In genomic region chr1:229132106-229132443, GRCh38 we compare ENCODE assay signal across 24 cellular contexts.
DNase-seq lines count a peak whose midpoint lies in the region; ATAC-seq and TF ChIP-seq lines count a peak whose summit lies in the region.
"Had no signal": no experiment of that assay in that cellular context is flagged by ENCODE, and none has a peak within 500 bp of the region (broad histone marks: within the 10 kb centered on the region; RNA-seq: fewer than 3 reads in every experiment).

No MANE protein-coding gene starts in this region.

- H2AFZ ChIP-seq in hepatocyte: no peak overlapping the region

- no peak for ATAC-seq in CD4-positive, CD25-positive, alpha-beta regulatory T cell (ENCODE audit: low read depth in 2 of 2)
- no peak for ATAC-seq in T-cell (replicated peaks in 1 of 4)
- ATAC-seq: HCT116, right cardiac atrium, SK-N-SH treated with all-trans-retinoic acid at 6 μM for 48 hours had no signal

- H3K9me3 Mint-ChIP-seq in CD4-positive, CD25-positive, alpha-beta regulatory T cell: peaks cover 2 to 20% (median 6%) of the 10 kb centered on the region in 7 donors
- H3K9me3 Mint-ChIP-seq in T-cell (peaks cover 7 to 12% (median 9%) of the 10 kb centered on the region in 3 donors), osteocyte (ENCODE audit: unreplicated experiment) (no peaks in the 10 kb centered on the region)

- TF ChIP-seq POLR2A in prostate gland (IDR thresholded peaks at IDR 0.05): no peak

- TF ChIP-seq CTCF in hepatocyte (IDR thresholded peaks at IDR 0.05; ENCODE audit: poor library complexity) (no peak), prostate gland (IDR thresholded peaks at IDR 0.05) (no peak), A673 (conservative IDR thresholded peaks at IDR 0.05; ENCODE audit: low read depth, low read length) (no peak), osteocyte (IDR thresholded peaks at IDR 0.05) (no peak)

- H3K4me1 Mint-ChIP-seq in CD4-positive, CD25-positive, alpha-beta regulatory T cell: peaks cover 5 to 51% (median 21%) of the 10 kb centered on the region in 4 donors
- H3K4me1 Mint-ChIP-seq in T-cell (peaks cover 60 to 64% (median 61%) of the 10 kb centered on the region in 3 donors), osteocyte (ENCODE audit: unreplicated experiment) (peaks cover 7% of the 10 kb centered on the region)

- no peaks in the 10 kb centered on the region for H3K27me3 ChIP-seq in CD4-positive, CD25-positive, alpha-beta regulatory T cell (ENCODE audit: control insufficient read depth, insufficient read depth, low read length)
- H3K27me3 ChIP-seq in hepatocyte: no peaks in the 10 kb centered on the region
- no peaks in the 10 kb centered on the region for H3K27me3 ChIP-seq in prostate gland (replicated peaks; ENCODE audit: insufficient read depth)
- no peaks in the 10 kb centered on the region for H3K27me3 ChIP-seq in A673 (replicated peaks; ENCODE audit: insufficient read depth, low read depth, low read length, poor library complexity)

- H3K36me3 Mint-ChIP-seq in CD4-positive, CD25-positive, alpha-beta regulatory T cell: peaks cover 8% of the 10 kb centered on the region
- H3K36me3 Mint-ChIP-seq in T-cell (peaks cover 6% of the 10 kb centered on the region), osteocyte (ENCODE audit: unreplicated experiment) (no peaks in the 10 kb centered on the region)

- no peaks in the 10 kb centered on the region for H3K36me3 ChIP-seq in CD4-positive, CD25-positive, alpha-beta regulatory T cell (ENCODE audit: control insufficient read depth, insufficient read depth, low read length)
- H3K36me3 ChIP-seq in hepatocyte (replicated peaks; ENCODE audit: insufficient read depth, low read depth): no peaks in the 10 kb centered on the region
- H3K36me3 ChIP-seq in prostate gland: no peaks in the 10 kb centered on the region
- H3K36me3 ChIP-seq in A673 (ENCODE audit: insufficient read depth, low read length, poor library complexity, severe bottlenecking): no peaks in the 10 kb centered on the region

- no peaks in the 10 kb centered on the region for H3K79me2 ChIP-seq in hepatocyte

- POLR2A ChIA-PET in T-cell (lab: Charles Lee) (no interaction called here), A673 (lab: Charles Lee; ENCODE audit: low non-redundant PET) (no interaction called here)

- WGBS in hepatocyte (ENCODE audit: low lambda C conversion rate, missing lambda C conversion rate): 90% methylated on average over 1 of the region's 1 CpG
- 96% methylated on average over 1 of the region's 1 CpG for WGBS in prostate gland

- no peaks in the 10 kb centered on the region for H3K9me3 ChIP-seq in CD4-positive, CD25-positive, alpha-beta regulatory T cell (ENCODE audit: control insufficient read depth in 2 of 2, low read length in 2 of 2)
- H3K9me3 ChIP-seq in hepatocyte (ENCODE audit: low read depth): no peaks in the 10 kb centered on the region
- no peaks in the 10 kb centered on the region for H3K9me3 ChIP-seq in prostate gland
- H3K9me3 ChIP-seq in A673 (ENCODE audit: low read depth, low read length, poor library complexity, severe bottlenecking): peaks cover 8% of the 10 kb centered on the region

- CTCF ChIA-PET in T-cell (lab: Charles Lee) (interaction anchor here in 1 of 2 donors (0.6 kb wide), 1 partner anchor 649 kb away, joined by 3 read pairs; no protein-coding TSS in a partner anchor), A673 (lab: Charles Lee) (no interaction called here)

- intact Hi-C loops in prostate gland (cut with DNase I) (no loop called here), A673 (cut with micrococcal nuclease; ENCODE audit: unreplicated experiment) (no loop called here)

- no peak overlapping the region for H3K4me3 Mint-ChIP-seq in CD4-positive, CD25-positive, alpha-beta regulatory T cell
- H3K4me3 Mint-ChIP-seq in T-cell (peak overlapping the region in 1 of 3 donors; percentile 38), osteocyte (ENCODE audit: unreplicated experiment) (no peak overlapping the region)
- H3K4me3 Mint-ChIP-seq: T-helper 2 cell treated with Interferon-gamma antibody and Interleukin-4, amounts not matched to agents 5 μg/mL and 100 μg/mL, for 36 hours had no signal

- H3K27ac ChIP-seq in CD4-positive, CD25-positive, alpha-beta regulatory T cell (ENCODE audit: insufficient read depth, low read length, poor library complexity, severe bottlenecking): no peak overlapping the region
- H3K27ac ChIP-seq in hepatocyte (peak overlapping the region; percentile 87), prostate gland (peak overlapping the region; percentile 23 to 58), A673 (ENCODE audit: low read depth, low read length, poor library complexity, severe bottlenecking) (no peak overlapping the region)
- H3K27ac ChIP-seq: C4-2B had no signal

- H4K20me1 ChIP-seq in hepatocyte (ENCODE audit: insufficient read depth, poor library complexity, severe bottlenecking): no peaks in the 10 kb centered on the region

- H3K4me2 ChIP-seq in hepatocyte: no peak overlapping the region

- H3K27ac Mint-ChIP-seq in CD4-positive, CD25-positive, alpha-beta regulatory T cell: peak overlapping the region; percentile 0 to 61 (median 29)
- H3K27ac Mint-ChIP-seq in T-cell (peak overlapping the region; percentile 2 to 81), osteocyte (ENCODE audit: unreplicated experiment) (no peak overlapping the region)
- H3K27ac Mint-ChIP-seq: T-helper 2 cell treated with Interferon-gamma antibody and Interleukin-4, amounts not matched to agents 5 μg/mL and 100 μg/mL, for 36 hours had no signal

- H3K4me3 ChIP-seq in CD4-positive, CD25-positive, alpha-beta regulatory T cell (ENCODE audit: low read depth, low read length): no peak overlapping the region
- H3K4me3 ChIP-seq in hepatocyte (no peak overlapping the region), prostate gland (no peak overlapping the region), A673 (ENCODE audit: low read depth, low read length, poor library complexity, severe bottlenecking) (no peak overlapping the region)

- no peak for DNase-seq in CD4-positive, CD25-positive, alpha-beta regulatory T cell
- DNase-seq in T-cell: no peak
- DNase-seq in hepatocyte (ENCODE audit: low spot score): no peak
- DNase-seq in prostate gland (ENCODE audit: low spot score): no peak
- no peak for DNase-seq in GM19240 (ENCODE audit: insufficient read length, low spot score)
- no peak for DNase-seq in A673 (ENCODE audit: low spot score)
- no peak for DNase-seq in C1 segment of cervical spinal cord (lab: John Stamatoyannopoulos, UW)
- no peak for DNase-seq in osteocyte (ENCODE audit: extremely low spot score, unreplicated experiment)
- DNase-seq: ACHN; activated CD4-positive, alpha-beta T cell treated with anti-CD3 and anti-CD28 coated beads for 48 hours; activated naive CD4-positive, alpha-beta T cell; activated T-cell treated with anti-CD3 and anti-CD28 coated beads, Interleukin-2, amount 50 U/mL, for 48 hours; dermis blood vessel endothelial cell; mesendoderm; MM.1S; NCI-H1417; NCI-H2107; NCI-H446 treated with DMSO at 0.1 percent for 48 hours; right cardiac atrium; stimulated activated CD4-positive, alpha-beta T cell treated with anti-CD3 and anti-CD28 coated beads, Interleukin-15, amount 100 ng/mL, for 24 hours had no signal

- BruUV-seq in A673 (replicated peaks; lab: Mats Ljungman, UMichigan): no TSS peak

- H3K9me2 ChIP-seq in hepatocyte (replicated peaks; ENCODE audit: insufficient read depth): no peaks in the 10 kb centered on the region

- H3K4me1 ChIP-seq in CD4-positive, CD25-positive, alpha-beta regulatory T cell (ENCODE audit: control insufficient read depth, insufficient read depth, low read length, poor library complexity, severe bottlenecking): peaks cover 19% of the 10 kb centered on the region
- H3K4me1 ChIP-seq in hepatocyte (ENCODE audit: insufficient read depth) (peaks cover 19% of the 10 kb centered on the region), prostate gland (replicated peaks) (no peaks in the 10 kb centered on the region), A673 (ENCODE audit: insufficient read depth, low read length, poor library complexity, severe bottlenecking) (no peaks in the 10 kb centered on the region)

- H3K27me3 Mint-ChIP-seq in CD4-positive, CD25-positive, alpha-beta regulatory T cell: no peaks in the 10 kb centered on the region
- H3K27me3 Mint-ChIP-seq in T-cell: no peaks in the 10 kb centered on the region
- H3K27me3 Mint-ChIP-seq in osteocyte (ENCODE audit: unreplicated experiment): peaks cover 46% of the 10 kb centered on the region

Comparison
In these comparisons a context has a peak if more than half of its experiments do, and no peak if none do; other contexts are left out.
1. H3K27ac ChIP-seq: peak in hepatocyte (single experiment) and prostate gland (2 of 2); none in CD4-positive, CD25-positive, alpha-beta regulatory T cell (single experiment) and A673 (single experiment).